11 cellular contexts compared by ENCODE assay signal in genomic region chr17:77316191-77316641, GRCh38.
A peak's percentile ranks its signal among the peaks of the same experiment; 100 is the strongest.
DNase-seq lines count a peak whose midpoint lies in the region; ATAC-seq and TF ChIP-seq lines count a peak whose summit lies in the region.
"Had no signal": no experiment of that assay in that cellular context is flagged by ENCODE, and none has a peak within 500 bp of the region (broad histone marks: within the 10 kb centered on the region; RNA-seq: fewer than 3 reads in every experiment).

No MANE protein-coding gene starts in this region.

- intact Hi-C loops in posterior vena cava (cut with DNase I), result loop anchor here in 1 of 2 donors (5.0 kb wide), 1 partner anchor 34 kb away; no protein-coding TSS in a partner anchor

- peaks cover 19% of the 10 kb centered on the region; the same call in 1 of the 2 replicates for H3K79me2 ChIP-seq in SK-N-SH (ENCODE audit: insufficient read depth)

- POLR2A ChIA-PET in SK-N-SH (lab: Yijun Ruan, JAX), result no interaction called here

- peak overlapping the region; percentile 19 for H2AFZ ChIP-seq in SK-N-SH (ENCODE audit: low read depth)

- CTCF ChIA-PET in SK-N-SH (lab: Yijun Ruan, JAX), result interaction anchor here (0.6 to 1.5 kb wide), 4 partner anchors 15 to 114 kb away, joined by 3 to 5 read pairs (median 4); no protein-coding TSS in a partner anchor

- H3K9me3 ChIP-seq in SK-N-SH, result no peaks in the 10 kb centered on the region

- no peaks in the 10 kb centered on the region for H3K9me2 ChIP-seq in SK-N-SH

- H3F3A ChIP-seq in SK-N-SH (replicated peaks; ENCODE audit: insufficient read depth), result peaks cover 28% of the 10 kb centered on the region

- peak overlapping the region; percentile 54 for H3K9ac ChIP-seq in SK-N-SH

- 33% methylated on average over 11 of the region's 14 CpGs for WGBS in SK-N-SH (ENCODE audit: low lambda C conversion rate)

- ATAC-seq in HG03045 (IDR thresholded peaks at IDR 0.05; ENCODE audit: unreplicated experiment), result no peak

- DNase-seq in Caki2 (ENCODE audit: low read depth) (peak; percentile 77), SK-N-SH (peak; percentile 59), fibroblast of the aortic adventitia (ENCODE audit: low read depth) (peak; percentile 84), posterior vena cava (ENCODE audit: low spot score) (peak; percentile 86), NCI-H510A (lab: John Stamatoyannopoulos, UW) (no peak), NCI-H2196 (lab: John Stamatoyannopoulos, UW; ENCODE audit: unreplicated experiment) (no peak), OCI-M2 (lab: John Stamatoyannopoulos, UW; ENCODE audit: unreplicated experiment) (no peak)
- DNase-seq: DMS79 treated with DMSO at 0.1 percent for 48 hours; stimulated activated CD4-positive, alpha-beta T cell treated with anti-CD3 and anti-CD28 coated beads, Interleukin-1b, Interleukin-23, amount 100 ng/mL, for 48 hours had no signal

- H3K4me1 ChIP-seq in SK-N-SH (ENCODE audit: control insufficient read depth in 1 of 2, insufficient read depth in 2 of 2, low read depth in 1 of 2, low read length in 1 of 2), result peaks cover 53 to 62% of the 10 kb centered on the region in 2 experiments

- TF ChIP-seq CTCF in SK-N-SH (IDR thresholded peaks at IDR 0.05), result no peak
- no peak for TF ChIP-seq CTCF in fibroblast of the aortic adventitia (IDR thresholded peaks at IDR 0.05; ENCODE audit: insufficient read depth, low read length)

- H3K27ac ChIP-seq in SK-N-SH (ENCODE audit: low read depth in 2 of 2, low read length in 1 of 2), result peak overlapping the region; percentile 78 to 89
- H3K27ac ChIP-seq: SK-N-MC had no signal

- H3K36me3 ChIP-seq in SK-N-SH (replicated peaks in 1 of 2; ENCODE audit: control insufficient read depth in 1 of 2, insufficient read depth in 2 of 2, low read length in 1 of 2), result peaks cover 0 to 7% of the 10 kb centered on the region in 2 experiments

- TF ChIP-seq EP300 in SK-N-SH (IDR thresholded peaks at IDR 0.05; ENCODE audit: borderline replicate concordance in 1 of 2, low read depth in 1 of 2, low read length in 1 of 2), result no peak

- peak overlapping the region; percentile 43 for H3K4me2 ChIP-seq in SK-N-SH

- H3K4me3 ChIP-seq in SK-N-SH (ENCODE audit: low read depth in 2 of 2, low read length in 1 of 2) (no peak overlapping the region), fibroblast of the aortic adventitia (ENCODE audit: low read depth, low read length) (no peak overlapping the region)
- H3K4me3 ChIP-seq: SK-N-MC had no signal

- no peaks in the 10 kb centered on the region for H4K20me1 ChIP-seq in SK-N-SH (ENCODE audit: insufficient read depth)

- H3K27me3 ChIP-seq in SK-N-SH (ENCODE audit: insufficient read depth), result no peaks in the 10 kb centered on the region

- no peak for TF ChIP-seq RAD21 in SK-N-SH (IDR thresholded peaks at IDR 0.05; ENCODE audit: low read length)

- in situ Hi-C loops in Caki2 (cut with HindIII; ENCODE audit: low pct_unique_long_range_greater_than_20kb, low sequenced_read_pairs), result no loop called here

TF ChIP-seq in SK-N-SH, 30 proteins besides CTCF, POLR2A, EP300 and RAD21:
- TF ChIP-seq JUND (IDR thresholded peaks at IDR 0.05) (no peak), SMC3 (IDR thresholded peaks at IDR 0.05; ENCODE audit: low read depth, low read length) (no peak), MXI1 (IDR thresholded peaks at IDR 0.05; ENCODE audit: low read depth, low read length) (no peak), TCF12 (IDR thresholded peaks at IDR 0.05) (peak; percentile 50; the same call in 1 of the 2 replicates), TAF1 (IDR thresholded peaks at IDR 0.05; ENCODE audit: borderline replicate concordance, low read depth, low read length) (no peak), CHD2 (IDR thresholded peaks at IDR 0.05; ENCODE audit: low read length, partially characterized antibody) (peak; percentile 22), ZBTB33 (IDR thresholded peaks at IDR 0.05; ENCODE audit: borderline replicate concordance, low read depth) (no peak), RXRA (IDR thresholded peaks at IDR 0.05; ENCODE audit: borderline replicate concordance, low read depth) (peak; percentile 17; the same call in 1 of the 2 replicates), USF2 (IDR thresholded peaks at IDR 0.05; ENCODE audit: borderline replicate concordance, low read depth, low read length) (no peak), EZH2phosphoT487 (IDR thresholded peaks at IDR 0.05; ENCODE audit: borderline replicate concordance, low read depth) (no peak), NFIC (IDR thresholded peaks at IDR 0.05; ENCODE audit: borderline replicate concordance) (peak; percentile 75), FOSL2 (IDR thresholded peaks at IDR 0.05; ENCODE audit: borderline replicate concordance, low read depth) (peak; percentile 49; the same call in 1 of the 2 replicates), USF1 (IDR thresholded peaks at IDR 0.05; ENCODE audit: borderline replicate concordance, low read depth) (no peak)
- TF ChIP-seq, protein P1, sequence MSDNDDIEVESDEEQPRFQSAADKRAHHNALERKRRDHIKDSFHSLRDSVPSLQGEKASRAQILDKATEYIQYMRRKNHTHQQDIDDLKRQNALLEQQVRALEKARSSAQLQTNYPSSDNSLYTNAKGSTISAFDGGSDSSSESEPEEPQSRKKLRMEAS (IDR thresholded peaks at IDR 0.05; ENCODE audit: low read depth), result peak; percentile 65; the same call in 1 of the 2 replicates

Comparison
In these comparisons a context has a peak if more than half of its experiments do, and no peak if none do; other contexts are left out.
1. DNase-seq: peak in Caki2 (single experiment), SK-N-SH (single experiment), fibroblast of the aortic adventitia (single experiment) and posterior vena cava (single experiment); none in NCI-H510A (single experiment), NCI-H2196 (single experiment) and OCI-M2 (single experiment).